ENCODE assay signal across 8 cellular contexts in the genomic region with DNA sequence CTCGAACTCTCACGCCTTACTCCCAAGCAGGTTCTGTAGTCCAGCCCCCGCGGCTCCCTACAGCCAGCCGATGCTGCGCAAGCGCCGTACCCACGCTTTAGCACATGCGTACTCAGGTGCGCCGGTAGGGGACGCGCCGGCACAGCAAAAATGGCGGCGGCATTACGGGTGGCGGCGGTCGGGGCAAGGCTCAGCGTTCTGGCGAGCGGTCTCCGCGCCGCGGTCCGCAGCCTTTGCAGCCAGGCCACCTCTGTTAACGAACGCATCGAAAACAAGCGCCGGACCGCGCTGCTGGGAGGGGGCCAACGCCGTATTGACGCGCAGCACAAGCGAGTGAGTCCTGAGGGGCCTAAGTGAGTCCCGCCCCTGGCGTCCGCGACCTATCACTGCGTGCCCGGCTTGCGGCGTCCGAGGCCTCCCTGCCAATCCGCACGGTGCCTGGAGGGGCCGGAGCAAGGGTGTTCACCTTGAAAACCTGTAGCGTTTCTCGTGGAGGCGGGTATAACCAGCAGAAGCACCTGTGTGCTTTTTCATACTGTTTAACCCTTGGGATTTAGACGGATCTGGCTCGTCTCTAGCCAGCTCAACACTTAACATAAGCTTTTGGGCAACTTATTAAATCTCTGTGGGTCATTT. TPM values are rescaled to one million over a fixed set of nuclear protein-coding genes. Genes with fewer than 3 reads are reported as not detected.
A peak's percentile ranks its signal among the peaks of the same experiment; 100 is the strongest.
DNase-seq lines count a peak whose midpoint lies in the region; ATAC-seq and TF ChIP-seq lines count a peak whose summit lies in the region.

Gene PCCB (plus strand): TSS at position 115 of the 636 bp plus-strand sequence. CDS start 36 bp downstream, at position 151.

- intact Hi-C loops in left cardiac atrium (cut with DNase I): loop anchor here (1.0 to 10.0 kb wide), 3 partner anchors 54 to 173 kb away; partner anchors contain the start of gene MSL2 (in 1 of the 2)

- H3K9me3 Mint-ChIP-seq in progenitor cell of endocrine pancreas (ENCODE audit: low read depth): no peaks in the 10 kb centered on the region

- H3K27ac Mint-ChIP-seq in progenitor cell of endocrine pancreas: peak within 1 kb of the TSS; percentile 99

- DNase-seq in GM13976 (ENCODE audit: low spot score): peak; percentile 92
- peak; percentile 100 for DNase-seq in NCI-H146 (lab: John Stamatoyannopoulos, UW)
- DNase-seq in T-helper 1 cell: peak; percentile 80 to 95 (median 87)
- peak; percentile 90 for DNase-seq in amniotic epithelial cell (ENCODE audit: low read depth)
- DNase-seq in left cardiac atrium: peak; percentile 97
- peak; percentile 89 for DNase-seq in progenitor cell of endocrine pancreas (ENCODE audit: low spot score, unreplicated experiment)
- peak; percentile 94 for DNase-seq in ureter (ENCODE audit: low spot score)

- peak; percentile 86 for TF ChIP-seq CTCF in GM13976 (IDR thresholded peaks at IDR 0.05; ENCODE audit: borderline replicate concordance, control extremely low read depth, extremely low read depth, insufficient read depth, missing control alignments)
- TF ChIP-seq CTCF in progenitor cell of endocrine pancreas (IDR thresholded peaks at IDR 0.05; ENCODE audit: unreplicated experiment): peak; percentile 83

- peaks cover 1% of the 10 kb centered on the region for H3K36me3 Mint-ChIP-seq in progenitor cell of endocrine pancreas (ENCODE audit: insufficient read depth)

- ATAC-seq in HG02870 (IDR thresholded peaks at IDR 0.05; ENCODE audit: unreplicated experiment): peak; percentile 95
- ATAC-seq in left cardiac atrium: peak; percentile 99

- in situ Hi-C loops in GM13976 (cut with MboI; ENCODE audit: low sequenced_read_pairs, unreplicated experiment): no loop called here

- peaks cover 13% of the 10 kb centered on the region for H3K4me1 Mint-ChIP-seq in progenitor cell of endocrine pancreas (ENCODE audit: low read depth)

- no peaks in the 10 kb centered on the region for H3K27me3 Mint-ChIP-seq in progenitor cell of endocrine pancreas

- H3K4me3 Mint-ChIP-seq in progenitor cell of endocrine pancreas (ENCODE audit: low read depth): peak within 1 kb of the TSS; percentile 91

RNA-seq across cellular contexts. Expression of gene PCCB, which starts in this region (rescaled TPM):
- total RNA-seq in left cardiac atrium (10 to 100 TPM; 67.7 to 70.8 TPM), progenitor cell of endocrine pancreas (37.4 and 44.2 TPM in 2 replicates), ureter (45.1 TPM)

Comparison
In these comparisons a context has a peak if more than half of its experiments do, and no peak if none do; other contexts are left out.
1. Peak in every context shown above with its lines: DNase-seq and ATAC-seq.